Comparison of ENCODE assay signal across 11 cellular contexts in the genomic region with DNA sequence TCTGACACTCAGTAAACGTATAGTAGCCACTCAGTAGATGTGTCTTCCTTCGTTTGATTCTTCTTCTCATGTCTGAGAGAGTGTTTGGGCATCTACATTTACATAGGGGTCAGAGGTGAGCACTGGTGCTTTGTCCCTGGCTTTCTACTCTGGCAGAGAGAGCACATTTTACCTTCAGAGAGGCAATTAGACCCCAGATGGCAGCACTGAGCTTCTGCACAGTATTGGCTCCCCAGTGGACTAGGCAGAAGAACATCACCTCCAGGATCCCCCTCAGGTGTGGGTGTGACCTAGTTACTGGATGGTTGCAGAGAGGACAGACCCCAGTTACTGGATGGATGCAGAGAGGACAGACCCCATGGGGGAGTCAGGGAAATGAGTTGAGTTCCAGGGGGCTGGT.
DNase-seq lines count a peak whose midpoint lies in the region; ATAC-seq, FAIRE-seq and TF ChIP-seq lines count a peak whose summit lies in the region.
"Had no signal": no experiment of that assay in that cellular context is flagged by ENCODE, and none has a peak within 500 bp of the region (broad histone marks: within the 10 kb centered on the region; RNA-seq: fewer than 3 reads in every experiment).

No MANE protein-coding gene starts in this region.

- H3K4me1 Mint-ChIP-seq in CD8-positive, alpha-beta memory T cell, result no peaks in the 10 kb centered on the region
- H3K4me1 Mint-ChIP-seq: IgD-negative memory B cell had no signal

- TF ChIP-seq CTCF in A549 (IDR thresholded peaks at IDR 0.05), result no peak; the same call in 2 of the 3 replicates
- TF ChIP-seq CTCF in GM12872 (IDR thresholded peaks at IDR 0.05; ENCODE audit: insufficient read depth, low read depth, low read length), result peak; percentile 63
- TF ChIP-seq CTCF in PC-3 (conservative IDR thresholded peaks at IDR 0.05; ENCODE audit: low read depth, low read length), result 0 out of 2 replicates have a peak, but pooled peaks have one; percentile 13

- intact Hi-C loops in PC-3 (cut with micrococcal nuclease), result no loop called here
- intact Hi-C loops in posterior vena cava (cut with DNase I), result no loop called here

- H3K36me3 Mint-ChIP-seq in CD8-positive, alpha-beta memory T cell, result peaks cover 0 to 1% (median 0%) of the 10 kb centered on the region in 3 donors
- H3K36me3 Mint-ChIP-seq: IgD-negative memory B cell had no signal

- no peak for FAIRE-seq in A549 (lab: Jason Lieb, UNC)
- FAIRE-seq: endothelial cell of umbilical vein had no signal

- H3K9me2 ChIP-seq in PC-3 (replicated peaks; ENCODE audit: low read length), result no peaks in the 10 kb centered on the region

- no peak overlapping the region for H3K9ac ChIP-seq in PC-3 (ENCODE audit: low read length)

- peak in 1 of 2 experiments; percentile 7 for DNase-seq in A549 (ENCODE audit: low read depth in 1 of 2, low spot score in 1 of 2)
- no peak for DNase-seq in PC-3
- peak; percentile 21 for DNase-seq in germinal center (ENCODE audit: low spot score)
- DNase-seq in occipital lobe (lab: John Stamatoyannopoulos, UW), result no peak
- no peak for DNase-seq in CD8-positive, alpha-beta memory T cell
- no peak for DNase-seq in activated CD8-positive, alpha-beta memory T cell treated with anti-CD3 and anti-CD28 coated beads for 24 hours
- DNase-seq in posterior vena cava (ENCODE audit: low spot score), result no peak
- DNase-seq: kidney glomerular epithelial cell had no signal

- no peak overlapping the region for H3K4me3 Mint-ChIP-seq in CD8-positive, alpha-beta memory T cell
- H3K4me3 Mint-ChIP-seq: IgD-negative memory B cell had no signal

- WGBS in A549 (ENCODE audit: missing lambda C conversion rate), result 3% methylated on average over 2 of the region's 2 CpGs

- H3K36me3 ChIP-seq in PC-3 (ENCODE audit: low read depth, low read length), result no peaks in the 10 kb centered on the region
- no peaks in the 10 kb centered on the region for H3K36me3 ChIP-seq in CD8-positive, alpha-beta memory T cell (ENCODE audit: insufficient read depth, low read length)

- H3K9me3 Mint-ChIP-seq in CD8-positive, alpha-beta memory T cell, result peaks cover 0 to 2% (median 0%) of the 10 kb centered on the region in 5 donors

- ATAC-seq in A549 (peak; percentile 64 to 66; a peak in 2 of 6 replicates), PC-3 (no peak)

- H3K4me2 ChIP-seq in A549 (no peak overlapping the region), PC-3 (ENCODE audit: low read length) (no peak overlapping the region)

- H3K27me3 Mint-ChIP-seq in CD8-positive, alpha-beta memory T cell, result peaks cover 4 to 7% of the 10 kb centered on the region in 2 donors

- CTCF ChIA-PET in A549 (lab: Yijun Ruan, JAX), result interaction anchor here (0.6 to 2.5 kb wide), 3 partner anchors 10 to 23 kb away, joined by 3 to 8 read pairs (median 4); no protein-coding TSS in a partner anchor
- CTCF ChIA-PET in PC-3 (lab: Charles Lee), result no interaction called here
- CTCF ChIA-PET in CD8-positive, alpha-beta memory T cell (lab: Charles Lee), result no interaction called here

- no peak overlapping the region for H3K27ac Mint-ChIP-seq in CD8-positive, alpha-beta memory T cell
- H3K27ac Mint-ChIP-seq: IgD-negative memory B cell had no signal

- H3K9me3 ChIP-seq in A549 (no peaks in the 10 kb centered on the region), PC-3 (ENCODE audit: low read length) (no peaks in the 10 kb centered on the region)
- no peaks in the 10 kb centered on the region for H3K9me3 ChIP-seq in CD8-positive, alpha-beta memory T cell (ENCODE audit: low read length)

- H3K27ac ChIP-seq in A549 (no peak overlapping the region), PC-3 (ENCODE audit: low read length) (no peak overlapping the region)
- H3K27ac ChIP-seq in CD8-positive, alpha-beta memory T cell (ENCODE audit: low read depth, low read length), result no peak overlapping the region

- no peaks in the 10 kb centered on the region for H3K27me3 ChIP-seq in PC-3 (ENCODE audit: low read length)
- no peaks in the 10 kb centered on the region for H3K27me3 ChIP-seq in CD8-positive, alpha-beta memory T cell (ENCODE audit: insufficient read depth, low read length, poor library complexity, severe bottlenecking)

- no peak for TF ChIP-seq EP300 in A549 (IDR thresholded peaks at IDR 0.05)

- H3K4me1 ChIP-seq in A549 (no peaks in the 10 kb centered on the region), PC-3 (ENCODE audit: insufficient read depth, low read length) (no peaks in the 10 kb centered on the region)
- H3K4me1 ChIP-seq in CD8-positive, alpha-beta memory T cell (ENCODE audit: insufficient read depth, low read length), result no peaks in the 10 kb centered on the region

- no TSS peak for BruUV-seq in PC-3 (replicated peaks; lab: Mats Ljungman, UMichigan)

- H4K20me1 ChIP-seq in PC-3 (ENCODE audit: low read length), result no peaks in the 10 kb centered on the region

- TF ChIP-seq POLR2A in A549 (IDR thresholded peaks at IDR 0.05; ENCODE audit: low read length), result no peak

- H2AFZ ChIP-seq in PC-3 (ENCODE audit: low read length), result no peak overlapping the region

- H3K79me2 ChIP-seq in PC-3 (ENCODE audit: low read length), result no peaks in the 10 kb centered on the region

- peak in 1 of 2 experiments; percentile 35; a peak in 1 of 5 replicates for TF ChIP-seq RAD21 in A549 (conservative IDR thresholded peaks at IDR 0.05 in 1 of 2, IDR thresholded peaks at IDR 0.05 in 1 of 2)

- no peaks in the 10 kb centered on the region for H3F3A ChIP-seq in PC-3 (ENCODE audit: low read length, unreplicated experiment)

- POLR2A ChIA-PET in A549 (lab: Yijun Ruan, JAX), result no interaction called here
- POLR2A ChIA-PET in PC-3 (lab: Charles Lee; ENCODE audit: unreplicated experiment), result no interaction called here
- POLR2A ChIA-PET in CD8-positive, alpha-beta memory T cell (lab: Charles Lee), result no interaction called here

- H3K4me3 ChIP-seq in A549 (no peak overlapping the region), PC-3 (ENCODE audit: low read length) (no peak overlapping the region)
- no peak overlapping the region for H3K4me3 ChIP-seq in CD8-positive, alpha-beta memory T cell (ENCODE audit: low read length)

TF ChIP-seq in A549, 52 proteins besides CTCF, POLR2A, EP300 and RAD21:
- no peak for TF ChIP-seq CEBPB (IDR thresholded peaks at IDR 0.05)
- no peak for TF ChIP-seq HOXB5 (CRISPR knock-in tag; IDR thresholded peaks at IDR 0.05)
- TF ChIP-seq, protein P1, sequence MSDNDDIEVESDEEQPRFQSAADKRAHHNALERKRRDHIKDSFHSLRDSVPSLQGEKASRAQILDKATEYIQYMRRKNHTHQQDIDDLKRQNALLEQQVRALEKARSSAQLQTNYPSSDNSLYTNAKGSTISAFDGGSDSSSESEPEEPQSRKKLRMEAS (IDR thresholded peaks at IDR 0.05), result no peak
- TF ChIP-seq, protein P2, sequence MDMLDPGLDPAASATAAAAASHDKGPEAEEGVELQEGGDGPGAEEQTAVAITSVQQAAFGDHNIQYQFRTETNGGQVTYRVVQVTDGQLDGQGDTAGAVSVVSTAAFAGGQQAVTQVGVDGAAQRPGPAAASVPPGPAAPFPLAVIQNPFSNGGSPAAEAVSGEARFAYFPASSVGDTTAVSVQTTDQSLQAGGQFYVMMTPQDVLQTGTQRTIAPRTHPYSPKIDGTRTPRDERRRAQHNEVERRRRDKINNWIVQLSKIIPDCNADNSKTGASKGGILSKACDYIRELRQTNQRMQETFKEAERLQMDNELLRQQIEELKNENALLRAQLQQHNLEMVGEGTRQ (IDR thresholded peaks at IDR 0.05), result no peak
- no peak for TF ChIP-seq TFCP2L1 (CRISPR knock-in tag; IDR thresholded peaks at IDR 0.05)
- no peak for TF ChIP-seq KDM5A (IDR thresholded peaks at IDR 0.05)
- TF ChIP-seq, protein P3, sequence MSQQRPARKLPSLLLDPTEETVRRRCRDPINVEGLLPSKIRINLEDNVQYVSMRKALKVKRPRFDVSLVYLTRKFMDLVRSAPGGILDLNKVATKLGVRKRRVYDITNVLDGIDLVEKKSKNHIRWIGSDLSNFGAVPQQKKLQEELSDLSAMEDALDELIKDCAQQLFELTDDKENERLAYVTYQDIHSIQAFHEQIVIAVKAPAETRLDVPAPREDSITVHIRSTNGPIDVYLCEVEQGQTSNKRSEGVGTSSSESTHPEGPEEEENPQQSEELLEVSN (IDR thresholded peaks at IDR 0.05; ENCODE audit: borderline replicate concordance, low read depth), result no peak
- TF ChIP-seq FOSB (CRISPR knock-in tag; IDR thresholded peaks at IDR 0.05), result no peak
- no peak for TF ChIP-seq NPAS2 (CRISPR knock-in tag; IDR thresholded peaks at IDR 0.05; ENCODE audit: borderline replicate concordance)
- TF ChIP-seq POLR2AphosphoS2 (conservative IDR thresholded peaks at IDR 0.05; ENCODE audit: low read length), result no peak
- no peak for TF ChIP-seq JUNB (IDR thresholded peaks at IDR 0.05)
- no peak for TF ChIP-seq ZC3H11A (IDR thresholded peaks at IDR 0.05)
- TF ChIP-seq RFX5 (IDR thresholded peaks at IDR 0.05), result no peak
- no peak for TF ChIP-seq HOXA7 (CRISPR knock-in tag; IDR thresholded peaks at IDR 0.05)
- TF ChIP-seq JUN (IDR thresholded peaks at IDR 0.05), result no peak
- TF ChIP-seq RCOR1 (IDR thresholded peaks at IDR 0.05; ENCODE audit: low read depth, low read length), result no peak
- TF ChIP-seq ZSCAN20 (CRISPR knock-in tag; IDR thresholded peaks at IDR 0.05), result no peak
- TF ChIP-seq ZFP36 (IDR thresholded peaks at IDR 0.05; ENCODE audit: borderline replicate concordance, partially characterized antibody), result no peak
- TF ChIP-seq CBX2 (IDR thresholded peaks at IDR 0.05; ENCODE audit: borderline replicate concordance, low read depth), result no peak
- TF ChIP-seq PHF8 (IDR thresholded peaks at IDR 0.05; ENCODE audit: borderline replicate concordance, low read depth), result no peak
